In the genomic region with DNA sequence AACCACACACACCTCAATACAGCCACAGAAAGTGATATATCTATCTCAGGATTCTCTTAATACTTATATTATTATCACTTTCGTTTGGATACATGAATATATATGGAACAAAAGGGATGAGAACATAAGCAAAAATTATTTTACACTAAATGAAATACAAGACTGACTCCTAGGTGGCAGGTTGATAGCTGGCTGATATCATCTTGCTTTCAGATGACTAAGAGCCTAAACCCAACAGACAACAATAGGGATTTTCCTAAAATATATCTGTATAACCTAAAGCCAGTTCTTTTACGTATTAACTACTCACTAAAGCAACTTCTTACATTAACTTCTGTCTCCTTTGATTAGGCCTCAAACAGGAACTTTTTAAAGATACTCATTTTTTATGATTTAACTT, we compare ENCODE assay signal across 26 cellular contexts.
"Had no signal": no experiment of that assay in that cellular context is flagged by ENCODE, and none has a peak within 500 bp of the region (broad histone marks: within the 10 kb centered on the region; RNA-seq: fewer than 3 reads in every experiment).

No MANE protein-coding gene starts in this region.

- H3K27me3 ChIP-seq: ascending aorta, cardiac muscle cell, dorsolateral prefrontal cortex, ovary, right lobe of liver, uterus had no signal

- H3K4me3 ChIP-seq: ascending aorta, cardiac muscle cell, coronary artery, dorsolateral prefrontal cortex, ovary, right lobe of liver, thoracic aorta, uterus had no signal

- H3K4me3 Mint-ChIP-seq: activated CD4-positive, alpha-beta T cell treated with anti-CD3 and anti-CD28 coated beads, Interleukin-2, amount 10 ng/mL, durations not matched to agents 7 days and 5 days; brain; effector memory CD8-positive, alpha-beta T cell; memory B cell; naive thymus-derived CD8-positive, alpha-beta T cell; stimulated activated naive CD8-positive, alpha-beta T cell treated with anti-CD3 and anti-CD28 coated beads, Interleukin-15, Interleukin-2, amounts not matched to agents 100 ng/mL and 50 ng/mL, for 24 hours; T-helper 17 cell had no signal

- H3K4me1 Mint-ChIP-seq: brain had no signal

- DNase-seq: activated CD4-positive, alpha-beta T cell treated with anti-CD3 and anti-CD28 coated beads, Interleukin-2, amount 10 ng/mL, durations not matched to agents 7 days and 5 days; activated CD4-positive, CD25-positive, alpha-beta regulatory T cell treated with anti-CD3 and anti-CD28 coated beads, Interleukin-2, amount 50 U/mL, for 72 hours; activated naive CD4-positive, alpha-beta T cell; dorsolateral prefrontal cortex; effector memory CD8-positive, alpha-beta T cell; head of caudate nucleus; hippocampal formation; kidney; left colon; midbrain; naive thymus-derived CD8-positive, alpha-beta T cell; ovary; right lobe of liver; stimulated activated CD4-positive, alpha-beta T cell treated with anti-CD3 and anti-CD28 coated beads, Interleukin-2, amount 100 ng/mL, for 48 hours; T-helper 17 cell; trophoblast cell; uterus had no signal

- H3K9me3 Mint-ChIP-seq: brain; effector memory CD8-positive, alpha-beta T cell had no signal

- H3K4me1 ChIP-seq: ascending aorta, right lobe of liver, uterus had no signal

- ATAC-seq: activated naive CD4-positive, alpha-beta T cell treated with anti-CD3 and anti-CD28 coated beads, Interleukin-2, amount 50 U/mL, for 72 hours; effector memory CD8-positive, alpha-beta T cell; left colon; naive thymus-derived CD8-positive, alpha-beta T cell; right lobe of liver; T-helper 17 cell had no signal

- H3K27ac ChIP-seq: ascending aorta, cardiac muscle cell, coronary artery, dorsolateral prefrontal cortex, ovary, right lobe of liver, thoracic aorta, uterus had no signal

- H3K27ac Mint-ChIP-seq: activated CD4-positive, alpha-beta T cell treated with anti-CD3 and anti-CD28 coated beads, Interleukin-2, amount 10 ng/mL, durations not matched to agents 7 days and 5 days; brain; memory B cell; progenitor cell of endocrine pancreas; stimulated activated naive CD8-positive, alpha-beta T cell treated with anti-CD3 and anti-CD28 coated beads, Interleukin-15, Interleukin-2, amounts not matched to agents 100 ng/mL and 50 ng/mL, for 24 hours; T-helper 17 cell had no signal

- H3K36me3 ChIP-seq: ovary, uterus had no signal

- H3K27me3 Mint-ChIP-seq: activated CD4-positive, alpha-beta T cell treated with anti-CD3 and anti-CD28 coated beads, Interleukin-2, amount 10 ng/mL, durations not matched to agents 7 days and 5 days; brain; effector memory CD8-positive, alpha-beta T cell; memory B cell; naive thymus-derived CD8-positive, alpha-beta T cell; progenitor cell of endocrine pancreas; stimulated activated naive CD8-positive, alpha-beta T cell treated with anti-CD3 and anti-CD28 coated beads, Interleukin-15, Interleukin-2, amounts not matched to agents 100 ng/mL and 50 ng/mL, for 24 hours; T-helper 17 cell had no signal

- H3K9me3 ChIP-seq: ascending aorta, ovary, right lobe of liver, thoracic aorta, uterus had no signal
